In genomic region chr17:82090549-82091263, GRCh38 we compare ENCODE assay signal across 1 cellular context.
TF ChIP-seq lines count a peak whose summit lies in the region.

No MANE protein-coding gene starts in this region.

TF ChIP-seq in endothelial cell of umbilical vein, 7 proteins besides CTCF, POLR2A, EP300 and RAD21:
- TF ChIP-seq POLR2AphosphoS5 (IDR thresholded peaks at IDR 0.05; ENCODE audit: insufficient read depth, low read depth, low read length) (no peak), EZH2 (IDR thresholded peaks at IDR 0.05; ENCODE audit: borderline replicate concordance, low read depth, low read length, severe bottlenecking) (no peak), FOS (IDR thresholded peaks at IDR 0.05; ENCODE audit: borderline replicate concordance, insufficient read depth, low read length) (no peak)
